ENCODE assay signal across 10 cellular contexts in genomic region chr2:222383255-222383654, GRCh38. TPM values are rescaled to one million over a fixed set of nuclear protein-coding genes. Genes with fewer than 3 reads are reported as not detected.
"Had no signal": no experiment of that assay in that cellular context is flagged by ENCODE, and none has a peak within 500 bp of the region (broad histone marks: within the 10 kb centered on the region; RNA-seq: fewer than 3 reads in every experiment).

No MANE protein-coding gene starts in this region.

- H3K4me3 ChIP-seq: GM23248, HAP-1, K562 had no signal

- DNase-seq: GM23248, H7, HFFc6, KG1 had no signal

- H2AFZ ChIP-seq: GM23248 had no signal

- H3K36me3 ChIP-seq: HAP-1 had no signal

- H3K9me3 ChIP-seq: HAP-1 had no signal

- H3K4me1 ChIP-seq: HAP-1 had no signal

- FAIRE-seq: K562 had no signal

- H3K27ac ChIP-seq: GM23248, HL-60 had no signal

- H3K9ac ChIP-seq: GM23248 had no signal

- ATAC-seq: HCT116, K562 had no signal

RNA-seq across cellular contexts. Expression of gene SGPP2, which starts 41.1 kb away (rescaled TPM):
- total RNA-seq: GM23248, H4, H7, HFFc6, HT1080 had no signal
- polyA plus RNA-seq: GM23248 had no signal
